ENCODE assay signal across 16 cellular contexts in genomic region chr1:208270679-208271111, GRCh38. TPM values are rescaled to one million over a fixed set of nuclear protein-coding genes. Genes with fewer than 3 reads are reported as not detected.
DNase-seq lines count a peak whose midpoint lies in the region; ATAC-seq and TF ChIP-seq lines count a peak whose summit lies in the region.
"Had no signal": no experiment of that assay in that cellular context is flagged by ENCODE, and none has a peak within 500 bp of the region (broad histone marks: within the 10 kb centered on the region; RNA-seq: fewer than 3 reads in every experiment).

No MANE protein-coding gene starts in this region.

- no peaks in the 10 kb centered on the region for H3K36me3 ChIP-seq in HEK293 (ENCODE audit: control insufficient read depth in 2 of 2, insufficient read depth in 1 of 2, low read length in 2 of 2)
- H3K36me3 ChIP-seq in WERI-Rb-1 = no peaks in the 10 kb centered on the region
- H3K36me3 ChIP-seq: BLaER1 had no signal

- H3K27ac ChIP-seq in HEK293 (ENCODE audit: extremely low read depth, low read depth, low read length) = no peak overlapping the region
- H3K27ac ChIP-seq in WERI-Rb-1 = no peak overlapping the region
- H3K27ac ChIP-seq: BLaER1 had no signal

- H3K4me1 Mint-ChIP-seq in mesothelial cell of epicardium = peaks cover 46% of the 10 kb centered on the region

- no peaks in the 10 kb centered on the region for H3K27me3 ChIP-seq in WERI-Rb-1 (ENCODE audit: insufficient read depth, low read depth, severe bottlenecking)
- H3K27me3 ChIP-seq: BLaER1 had no signal

- no peaks in the 10 kb centered on the region for H3K36me3 Mint-ChIP-seq in mesothelial cell of epicardium
- no peaks in the 10 kb centered on the region for H3K36me3 Mint-ChIP-seq in activated naive CD4-positive, alpha-beta T cell treated with anti-CD3 and anti-CD28 coated beads, Interleukin-2, amount 50 U/mL, for 72 hours

- no peak overlapping the region for H3K4me3 ChIP-seq in HEK293 (ENCODE audit: low read depth, low read length)
- no peak overlapping the region for H3K4me3 ChIP-seq in WERI-Rb-1 (ENCODE audit: low read depth, low read length)
- H3K4me3 ChIP-seq: BLaER1 had no signal

- H3K27ac Mint-ChIP-seq in mesothelial cell of epicardium = peak overlapping the region; percentile 26
- no peak overlapping the region for H3K27ac Mint-ChIP-seq in activated naive CD4-positive, alpha-beta T cell treated with anti-CD3 and anti-CD28 coated beads, Interleukin-2, amount 50 U/mL, for 72 hours
- H3K27ac Mint-ChIP-seq: dendritic cell treated with granulocyte-macrophage colony-stimulating factor and Interleukin-4, amounts not matched to agents 40 ng/mL and 50 ng/mL, for 4 days; T-helper 1 cell treated with Interleukin-12 subunit alpha and Interleukin-12 subunit beta and Interleukin-4 antibody, amounts not matched to agents 30 μg/mL and 1 μg/mL, for 36 hours had no signal

- DNase-seq in NCI-H2107 treated with DMSO at 0.1 percent for 48 hours (lab: John Stamatoyannopoulos, UW; ENCODE audit: unreplicated experiment) = peak; percentile 63
- DNase-seq in WERI-Rb-1 = peak; percentile 83
- no peak for DNase-seq in mesothelial cell of epicardium (ENCODE audit: low spot score in 2 of 2, unreplicated experiment in 2 of 2)
- DNase-seq in NOMO-1 (lab: John Stamatoyannopoulos, UW; ENCODE audit: unreplicated experiment in 2 of 2) = no peak
- DNase-seq in activated naive CD4-positive, alpha-beta T cell treated with anti-CD3 and anti-CD28 coated beads, Interleukin-2, amount 50 U/mL, for 72 hours (ENCODE audit: low spot score in 2 of 2) = no peak
- DNase-seq: activated CD4-positive, alpha-beta T cell treated with anti-CD3 and anti-CD28 coated beads for 1 hour; activated gamma-delta T cell treated with Interleukin-2 at 50 U/mL for 16 hours; DMS53; NCI-H774; stimulated activated CD4-positive, alpha-beta T cell treated with anti-CD3 and anti-CD28 coated beads, Interleukin-4, amount 100 ng/mL, for 4 hours had no signal

- H3K9me3 ChIP-seq in HEK293 (ENCODE audit: control insufficient read depth, insufficient read depth, low read depth, low read length) = no peaks in the 10 kb centered on the region
- H3K9me3 ChIP-seq in WERI-Rb-1 (ENCODE audit: severe bottlenecking) = no peaks in the 10 kb centered on the region
- H3K9me3 ChIP-seq: BLaER1 had no signal

- H3K4me3 Mint-ChIP-seq in mesothelial cell of epicardium = no peak overlapping the region
- H3K4me3 Mint-ChIP-seq: dendritic cell treated with granulocyte-macrophage colony-stimulating factor and Interleukin-4, amounts not matched to agents 40 ng/mL and 50 ng/mL, for 4 days; T-helper 1 cell treated with Interleukin-12 subunit alpha and Interleukin-12 subunit beta and Interleukin-4 antibody, amounts not matched to agents 30 μg/mL and 1 μg/mL, for 36 hours had no signal

- CTCF ChIA-PET in HEK293 (lab: Yijun Ruan, JAX) = interaction anchor here (0.6 to 1.7 kb wide), 3 partner anchors 22 to 249 kb away, joined by 3 to 10 read pairs (median 3); no protein-coding TSS in a partner anchor

- ATAC-seq in HG03342 (IDR thresholded peaks at IDR 0.05; ENCODE audit: unreplicated experiment) (no peak), GM18868 (IDR thresholded peaks at IDR 0.05; ENCODE audit: unreplicated experiment) (no peak)
- ATAC-seq in activated naive CD4-positive, alpha-beta T cell treated with anti-CD3 and anti-CD28 coated beads, Interleukin-2, amount 50 U/mL, for 72 hours = no peak

- H3K4me1 ChIP-seq in HEK293 (ENCODE audit: control insufficient read depth, insufficient read depth, low read length) = peaks cover 18% of the 10 kb centered on the region
- H3K4me1 ChIP-seq: BLaER1 had no signal

- no peaks in the 10 kb centered on the region for H3K9me3 Mint-ChIP-seq in mesothelial cell of epicardium
- no peaks in the 10 kb centered on the region for H3K9me3 Mint-ChIP-seq in activated naive CD4-positive, alpha-beta T cell treated with anti-CD3 and anti-CD28 coated beads, Interleukin-2, amount 50 U/mL, for 72 hours
- H3K9me3 Mint-ChIP-seq: dendritic cell treated with granulocyte-macrophage colony-stimulating factor and Interleukin-4, amounts not matched to agents 40 ng/mL and 50 ng/mL, for 4 days; T-helper 1 cell treated with Interleukin-12 subunit alpha and Interleukin-12 subunit beta and Interleukin-4 antibody, amounts not matched to agents 30 μg/mL and 1 μg/mL, for 36 hours had no signal

- H3K27me3 Mint-ChIP-seq in mesothelial cell of epicardium (ENCODE audit: low read depth) = peaks cover 6% of the 10 kb centered on the region

- POLR2A ChIA-PET in HEK293 (lab: Yijun Ruan, JAX) = no interaction called here

- TF ChIP-seq CTCF in HEK293 (tag by site-specific recombination; IDR thresholded peaks at IDR 0.05) = no peak
- no peak for TF ChIP-seq CTCF in WERI-Rb-1 (IDR thresholded peaks at IDR 0.05; ENCODE audit: low read depth, low read length)
- TF ChIP-seq CTCF in mesothelial cell of epicardium (IDR thresholded peaks at IDR 0.05; ENCODE audit: unreplicated experiment) = no peak

TF ChIP-seq in HEK293, 187 proteins besides CTCF, POLR2A, EP300 and RAD21 (continues in another document):
- TF ChIP-seq ZNF645 (tag by site-specific recombination; IDR thresholded peaks at IDR 0.05) (no peak), ZNF10 (tag by site-specific recombination; IDR thresholded peaks at IDR 0.05) (peak; percentile 79), TSHZ1 (tag by site-specific recombination; IDR thresholded peaks at IDR 0.05; ENCODE audit: borderline replicate concordance) (peak; percentile 73; the same call in 1 of the 2 replicates), ZXDB (tag by site-specific recombination; IDR thresholded peaks at IDR 0.05) (peak; percentile 64; the same call in 1 of the 2 replicates), OVOL3 (tag by site-specific recombination; IDR thresholded peaks at IDR 0.05) (0 out of 2 replicates have a peak, but pooled peaks have one; percentile 11), ZNF596 (tag by site-specific recombination; IDR thresholded peaks at IDR 0.05) (peak; percentile 63), ZNF37A (tag by site-specific recombination; IDR thresholded peaks at IDR 0.05) (no peak), ZBTB1 (tag by site-specific recombination; IDR thresholded peaks at IDR 0.05) (0 out of 2 replicates have a peak, but pooled peaks have one; percentile 24), ZNF510 (tag by site-specific recombination; IDR thresholded peaks at IDR 0.05; ENCODE audit: insufficient replicate concordance) (no peak), MZF1 (tag by site-specific recombination; IDR thresholded peaks at IDR 0.05; ENCODE audit: borderline replicate concordance) (0 out of 2 replicates have a peak, but pooled peaks have one; percentile 66), ZBTB17 (tag by site-specific recombination; IDR thresholded peaks at IDR 0.05) (peak; percentile 71), INSM2 (tag by site-specific recombination; IDR thresholded peaks at IDR 0.05) (peak; percentile 82; the same call in 1 of the 2 replicates), KLF8 (tag by site-specific recombination; IDR thresholded peaks at IDR 0.05) (peak; percentile 47; the same call in 1 of the 2 replicates), ZNF658 (tag by site-specific recombination; IDR thresholded peaks at IDR 0.05) (no peak)

RNA-seq across cellular contexts. Expression of gene PLXNA2, which starts 26.5 kb away (rescaled TPM):
- 13.2 to 16.5 TPM (median 14.7 TPM) in 3 replicates for total RNA-seq in mesothelial cell of epicardium
- total RNA-seq in activated naive CD4-positive, alpha-beta T cell treated with anti-CD3 and anti-CD28 coated beads, Interleukin-2, amount 50 U/mL, for 72 hours = under 1 TPM; 0.04 to 0.39 TPM

Comparison
In these comparisons a context has a peak if more than half of its experiments do, and no peak if none do; other contexts are left out.
1. DNase-seq: peak in NCI-H2107 treated with DMSO at 0.1 percent for 48 hours (single experiment) and WERI-Rb-1 (single experiment); none in mesothelial cell of epicardium (0 of 2), NOMO-1 (0 of 2) and activated naive CD4-positive, alpha-beta T cell treated with anti-CD3 and anti-CD28 coated beads, Interleukin-2, amount 50 U/mL, for 72 hours (0 of 2).
2. RNA of gene PLXNA2, which starts 26.5 kb away (total RNA-seq): 13.2 to 16.5 TPM in mesothelial cell of epicardium; 0.04 to 0.39 TPM in activated naive CD4-positive, alpha-beta T cell treated with anti-CD3 and anti-CD28 coated beads, Interleukin-2, amount 50 U/mL, for 72 hours; every median in the first group is over 10 times any median in the second.